Comparison of ENCODE assay signal across 1 cellular context in genomic region chr10:31134303-31134928, GRCh38.
TF ChIP-seq lines count a peak whose summit lies in the region.

No MANE protein-coding gene starts in this region.

TF ChIP-seq in GM23338, 12 proteins besides CTCF, POLR2A, EP300 and RAD21 (continued from another document):
- TF ChIP-seq ZNF462 (CRISPR knock-in tag; IDR thresholded peaks at IDR 0.05) (no peak), ZNF331 (CRISPR knock-in tag; IDR thresholded peaks at IDR 0.05; ENCODE audit: low read depth) (no peak)
- TF ChIP-seq, protein P1, sequence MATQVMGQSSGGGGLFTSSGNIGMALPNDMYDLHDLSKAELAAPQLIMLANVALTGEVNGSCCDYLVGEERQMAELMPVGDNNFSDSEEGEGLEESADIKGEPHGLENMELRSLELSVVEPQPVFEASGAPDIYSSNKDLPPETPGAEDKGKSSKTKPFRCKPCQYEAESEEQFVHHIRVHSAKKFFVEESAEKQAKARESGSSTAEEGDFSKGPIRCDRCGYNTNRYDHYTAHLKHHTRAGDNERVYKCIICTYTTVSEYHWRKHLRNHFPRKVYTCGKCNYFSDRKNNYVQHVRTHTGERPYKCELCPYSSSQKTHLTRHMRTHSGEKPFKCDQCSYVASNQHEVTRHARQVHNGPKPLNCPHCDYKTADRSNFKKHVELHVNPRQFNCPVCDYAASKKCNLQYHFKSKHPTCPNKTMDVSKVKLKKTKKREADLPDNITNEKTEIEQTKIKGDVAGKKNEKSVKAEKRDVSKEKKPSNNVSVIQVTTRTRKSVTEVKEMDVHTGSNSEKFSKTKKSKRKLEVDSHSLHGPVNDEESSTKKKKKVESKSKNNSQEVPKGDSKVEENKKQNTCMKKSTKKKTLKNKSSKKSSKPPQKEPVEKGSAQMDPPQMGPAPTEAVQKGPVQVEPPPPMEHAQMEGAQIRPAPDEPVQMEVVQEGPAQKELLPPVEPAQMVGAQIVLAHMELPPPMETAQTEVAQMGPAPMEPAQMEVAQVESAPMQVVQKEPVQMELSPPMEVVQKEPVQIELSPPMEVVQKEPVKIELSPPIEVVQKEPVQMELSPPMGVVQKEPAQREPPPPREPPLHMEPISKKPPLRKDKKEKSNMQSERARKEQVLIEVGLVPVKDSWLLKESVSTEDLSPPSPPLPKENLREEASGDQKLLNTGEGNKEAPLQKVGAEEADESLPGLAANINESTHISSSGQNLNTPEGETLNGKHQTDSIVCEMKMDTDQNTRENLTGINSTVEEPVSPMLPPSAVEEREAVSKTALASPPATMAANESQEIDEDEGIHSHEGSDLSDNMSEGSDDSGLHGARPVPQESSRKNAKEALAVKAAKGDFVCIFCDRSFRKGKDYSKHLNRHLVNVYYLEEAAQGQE (IDR thresholded peaks at IDR 0.05; ENCODE audit: unreplicated experiment) = no peak
